In genomic region chr10:43387678-43388032, GRCh38 we compare ENCODE assay signal across 1 cellular context.
TF ChIP-seq lines count a peak whose summit lies in the region.

No MANE protein-coding gene starts in this region.

TF ChIP-seq in H1, 55 proteins besides CTCF, POLR2A, EP300 and RAD21:
- TF ChIP-seq CHD7 (IDR thresholded peaks at IDR 0.05; ENCODE audit: insufficient replicate concordance, low read length) (no peak), NRF1 (IDR thresholded peaks at IDR 0.05; ENCODE audit: low read depth, low read length) (no peak), JUND (IDR thresholded peaks at IDR 0.05; ENCODE audit: low read length) (no peak), HDAC6 (IDR thresholded peaks at IDR 0.05; ENCODE audit: low read depth, low read length) (no peak), NANOG (IDR thresholded peaks at IDR 0.05; ENCODE audit: insufficient read depth, low read depth, low read length, poor library complexity, severe bottlenecking) (no peak), TAF1 (IDR thresholded peaks at IDR 0.05; ENCODE audit: low read depth, low read length) (no peak), GABPA (IDR thresholded peaks at IDR 0.05; ENCODE audit: borderline replicate concordance, insufficient read depth, low read length) (no peak), CBX8 (IDR thresholded peaks at IDR 0.05; ENCODE audit: borderline replicate concordance, low read depth, low read length) (no peak), CEBPB (IDR thresholded peaks at IDR 0.05; ENCODE audit: low read depth, low read length) (no peak), HDAC2 (IDR thresholded peaks at IDR 0.05; ENCODE audit: borderline replicate concordance in 1 of 2, low read depth in 2 of 2, low read length in 2 of 2) (no peak), SIRT6 (IDR thresholded peaks at IDR 0.05; ENCODE audit: low read length) (no peak)
- TF ChIP-seq, protein P1, sequence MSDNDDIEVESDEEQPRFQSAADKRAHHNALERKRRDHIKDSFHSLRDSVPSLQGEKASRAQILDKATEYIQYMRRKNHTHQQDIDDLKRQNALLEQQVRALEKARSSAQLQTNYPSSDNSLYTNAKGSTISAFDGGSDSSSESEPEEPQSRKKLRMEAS (IDR thresholded peaks at IDR 0.05): no peak
